Comparison of ENCODE assay signal across 8 cellular contexts in genomic region chr10:117175215-117175900, GRCh38. TPM values are rescaled to one million over a fixed set of nuclear protein-coding genes. Genes with fewer than 3 reads are reported as not detected.
A peak's percentile ranks its signal among the peaks of the same experiment; 100 is the strongest.
DNase-seq lines count a peak whose midpoint lies in the region; ATAC-seq and TF ChIP-seq lines count a peak whose summit lies in the region.

No MANE protein-coding gene starts in this region.

- H3K4me3 ChIP-seq in right atrium auricular region (peak overlapping the region; percentile 11 to 43), retinal pigment epithelial cell (ENCODE audit: low read length) (peak overlapping the region; percentile 50)

- H3K9me3 ChIP-seq in right atrium auricular region, result no peaks in the 10 kb centered on the region

- no peaks in the 10 kb centered on the region for H3K36me3 ChIP-seq in right atrium auricular region

- H3K4me1 ChIP-seq in right atrium auricular region, result peaks cover 0 to 14% of the 10 kb centered on the region in 2 donors

- DNase-seq in GM10266 (ENCODE audit: extremely low spot score) (peak; percentile 27), right atrium auricular region (ENCODE audit: low spot score) (no peak), retinal pigment epithelial cell (ENCODE audit: low read depth) (no peak), NCI-H524 treated with DMSO at 0.1 percent for 48 hours (lab: John Stamatoyannopoulos, UW) (no peak), NCI-H1930 (lab: John Stamatoyannopoulos, UW) (no peak)

- peak overlapping the region; percentile 93 for H3K4me3 Mint-ChIP-seq in activated naive CD4-positive, alpha-beta T cell treated with anti-CD3 and anti-CD28 coated beads, Interleukin-2, amount 50 U/mL, for 24 hours

- H3K36me3 Mint-ChIP-seq in activated naive CD4-positive, alpha-beta T cell treated with anti-CD3 and anti-CD28 coated beads, Interleukin-2, amount 50 U/mL, for 24 hours, result no peaks in the 10 kb centered on the region

- no peak overlapping the region for H3K27ac ChIP-seq in right atrium auricular region

- peaks cover 3 to 6% of the 10 kb centered on the region in 2 donors for H3K27me3 ChIP-seq in right atrium auricular region

- H3K27ac Mint-ChIP-seq in activated naive CD4-positive, alpha-beta T cell treated with anti-CD3 and anti-CD28 coated beads, Interleukin-2, amount 50 U/mL, for 24 hours, result no peak overlapping the region

- H3K4me1 Mint-ChIP-seq in activated naive CD4-positive, alpha-beta T cell treated with anti-CD3 and anti-CD28 coated beads, Interleukin-2, amount 50 U/mL, for 24 hours, result peaks cover 10% of the 10 kb centered on the region

- no peaks in the 10 kb centered on the region for H3K9me3 Mint-ChIP-seq in activated naive CD4-positive, alpha-beta T cell treated with anti-CD3 and anti-CD28 coated beads, Interleukin-2, amount 50 U/mL, for 24 hours

- H3K27me3 Mint-ChIP-seq in activated naive CD4-positive, alpha-beta T cell treated with anti-CD3 and anti-CD28 coated beads, Interleukin-2, amount 50 U/mL, for 24 hours, result peaks cover 22% of the 10 kb centered on the region

- TF ChIP-seq CTCF in GM10266 (IDR thresholded peaks at IDR 0.05; ENCODE audit: control insufficient read depth, insufficient read depth, low read depth, missing control alignments) (peak; percentile 17), right atrium auricular region (IDR thresholded peaks at IDR 0.05) (peak; percentile 2 to 27), retinal pigment epithelial cell (conservative IDR thresholded peaks at IDR 0.05; ENCODE audit: low read depth, low read length) (no peak)

- ATAC-seq in GM21367 (IDR thresholded peaks at IDR 0.05; ENCODE audit: unreplicated experiment) (peak; percentile 28), HG03571 (IDR thresholded peaks at IDR 0.05; ENCODE audit: unreplicated experiment) (peak; percentile 35)

RNA-seq across cellular contexts. Expression of gene KCNK18, which starts 21.9 kb away (rescaled TPM):
- total RNA-seq in right atrium auricular region, result not detected

RNA-seq across cellular contexts. Expression of gene VAX1, which starts 37.3 kb away (rescaled TPM):
- total RNA-seq in right atrium auricular region, result not detected
